In the genomic region with DNA sequence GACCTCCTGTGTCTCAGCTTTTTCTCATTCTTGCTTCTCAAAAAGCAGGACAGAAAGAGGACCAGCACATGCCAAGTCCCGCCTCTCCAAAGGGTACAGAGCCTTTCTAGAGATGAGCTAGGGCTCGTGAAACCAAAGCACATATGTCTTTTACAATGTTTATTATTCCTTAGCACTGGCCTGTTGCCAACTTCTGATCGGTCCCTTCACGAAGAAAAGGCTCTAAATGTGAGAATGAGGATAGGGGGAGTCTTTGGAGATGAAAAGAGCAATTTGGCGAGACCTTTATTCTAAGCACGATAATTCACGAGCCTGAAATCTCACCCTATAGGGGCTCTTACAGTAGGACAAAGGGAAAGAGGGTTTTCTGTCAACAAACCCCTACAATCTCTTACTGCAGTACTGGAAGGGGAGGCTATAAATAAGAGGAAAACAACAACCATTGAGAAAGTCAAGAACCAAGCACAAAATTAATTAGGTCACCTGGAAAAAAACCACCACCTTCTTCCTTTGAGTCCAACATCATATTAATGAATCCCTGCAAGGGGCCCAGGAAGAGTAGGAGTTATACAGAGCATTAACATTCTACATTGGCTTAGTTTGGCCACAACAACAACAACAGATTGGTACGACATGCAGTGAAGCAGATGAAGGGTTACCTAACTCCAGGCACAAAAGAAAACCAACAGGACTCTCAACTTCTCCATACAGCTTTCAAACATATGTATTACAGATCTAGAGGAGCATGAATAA, we compare ENCODE assay signal across 14 cellular contexts.
A peak's percentile ranks its signal among the peaks of the same experiment; 100 is the strongest.
DNase-seq lines count a peak whose midpoint lies in the region; ATAC-seq and TF ChIP-seq lines count a peak whose summit lies in the region.
"Had no signal": no experiment of that assay in that cellular context is flagged by ENCODE, and none has a peak within 500 bp of the region (broad histone marks: within the 10 kb centered on the region; RNA-seq: fewer than 3 reads in every experiment).

No MANE protein-coding gene starts in this region.

- DNase-seq in ACHN (peak; percentile 49), NCI-H146 (lab: John Stamatoyannopoulos, UW) (peak; percentile 49), astrocyte of the spinal cord (ENCODE audit: low read depth, low spot score) (peak; percentile 35), mucosa of descending colon (peak in 1 of 3 donors; percentile 68), A172 (ENCODE audit: low spot score) (no peak), globus pallidus (ENCODE audit: low spot score) (no peak)
- no peak for DNase-seq in activated naive CD4-positive, alpha-beta T cell treated with Interleukin-2 at 50 U/mL for 16 hours
- DNase-seq: activated CD4-positive, alpha-beta memory T cell treated with anti-CD3 and anti-CD28 coated beads, Interleukin-2, amount 10 ng/mL, durations not matched to agents 7 days and 5 days; activated effector memory CD4-positive, alpha-beta T cell treated with Interleukin-2 at 50 U/mL for 16 hours; EL; H9; RPMI8226; stimulated activated CD4-positive, alpha-beta T cell treated with anti-CD3 and anti-CD28 coated beads, Interleukin-12 subunit alpha, Interleukin-12 subunit beta, amount 100 ng/mL, for 4 hours had no signal

- in situ Hi-C loops in ACHN (cut with HindIII; ENCODE audit: low pct_ligation_motif_present, low pct_unique_long_range_greater_than_20kb, low sequenced_read_pairs), result no loop called here
- in situ Hi-C loops in astrocyte of the spinal cord (cut with HindIII; ENCODE audit: low sequenced_read_pairs), result no loop called here

- no peak overlapping the region for H3K4me3 ChIP-seq in astrocyte of the spinal cord (ENCODE audit: low read depth, low read length)
- no peak overlapping the region for H3K4me3 ChIP-seq in mucosa of descending colon

- H3K36me3 ChIP-seq in mucosa of descending colon (ENCODE audit: low read depth), result no peaks in the 10 kb centered on the region

- no peaks in the 10 kb centered on the region for H3K9me3 ChIP-seq in mucosa of descending colon

- H3K4me1 ChIP-seq in mucosa of descending colon (ENCODE audit: low read depth), result peaks cover 17% of the 10 kb centered on the region

- intact Hi-C loops in mucosa of descending colon (cut with DNase I, micrococcal nuclease), result loop anchor here in 1 of 2 donors (10.0 kb wide), 1 partner anchor 81 kb away; no protein-coding TSS in a partner anchor

- TF ChIP-seq CTCF in astrocyte of the spinal cord (IDR thresholded peaks at IDR 0.05; ENCODE audit: low read depth, low read length) (no peak), mucosa of descending colon (IDR thresholded peaks at IDR 0.05) (no peak)

- peak; percentile 46 for ATAC-seq in mucosa of descending colon
- ATAC-seq in GM18907 (IDR thresholded peaks at IDR 0.05; ENCODE audit: unreplicated experiment), result no peak

Comparison
In these comparisons a context has a peak if more than half of its experiments do, and no peak if none do; other contexts are left out.
1. DNase-seq: peak in ACHN (single experiment), NCI-H146 (single experiment) and astrocyte of the spinal cord (single experiment); none in A172 (single experiment), globus pallidus (single experiment) and activated naive CD4-positive, alpha-beta T cell treated with Interleukin-2 at 50 U/mL for 16 hours (single experiment).